8 cellular contexts compared by ENCODE assay signal in the genomic region with DNA sequence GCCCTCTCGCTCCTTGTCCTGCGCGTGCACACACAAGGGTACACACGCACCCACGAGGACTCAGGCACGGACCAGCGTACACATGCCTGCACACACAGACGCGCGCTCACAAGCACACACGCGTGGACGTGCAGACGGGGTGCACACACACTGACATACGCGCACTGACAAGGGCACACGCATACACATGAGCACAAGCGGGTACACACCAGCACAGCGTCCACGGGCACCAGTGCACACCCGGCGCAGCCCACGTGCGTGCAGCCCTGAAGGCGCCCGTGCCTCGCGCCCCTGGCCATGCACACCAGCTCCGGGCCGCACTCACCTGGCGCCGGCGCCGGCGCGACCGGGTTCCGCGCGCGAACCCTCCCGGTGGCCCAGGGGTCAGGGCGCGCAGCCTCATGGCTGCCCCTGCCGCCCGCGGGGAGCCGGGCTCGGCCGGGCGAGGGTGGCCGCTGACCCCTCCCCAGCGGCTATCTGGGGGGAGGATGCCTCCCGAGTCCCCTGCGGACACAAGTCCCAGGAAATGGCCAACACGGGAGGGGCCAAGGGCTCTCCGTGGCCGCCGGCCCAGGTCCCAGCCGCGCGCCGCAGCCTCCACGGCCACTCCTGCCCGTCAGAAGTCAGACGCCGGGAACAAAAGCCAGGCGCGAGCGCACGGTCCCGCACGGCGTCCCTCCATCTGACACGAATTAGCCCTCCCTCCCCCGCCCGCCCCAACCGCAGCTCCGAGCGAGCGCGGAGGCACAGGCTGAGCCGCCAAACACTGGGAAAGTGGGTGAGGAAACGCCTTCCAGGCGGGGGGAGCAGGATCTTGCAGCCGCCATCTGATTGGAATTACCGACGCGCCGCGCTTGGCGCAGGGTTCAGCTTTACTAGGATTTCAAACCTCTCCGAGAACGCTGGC. TPM values are rescaled to one million over a fixed set of nuclear protein-coding genes. Genes with fewer than 3 reads are reported as not detected.
DNase-seq lines count a peak whose midpoint lies in the region; ATAC-seq and TF ChIP-seq lines count a peak whose summit lies in the region.

No MANE protein-coding gene starts in this region.

- no peak overlapping the region for H2AK5ac ChIP-seq in H9 (ENCODE audit: insufficient read length, low read length)

- peak overlapping the region; percentile 18 for H3K18ac ChIP-seq in H9 (ENCODE audit: insufficient read length, low read depth, low read length)

- H3K27me3 Mint-ChIP-seq in H9 (ENCODE audit: low read depth), result peaks cover 83% of the 10 kb centered on the region

- H3K27me3 ChIP-seq in H9 (ENCODE audit: insufficient read depth, low read length), result peaks cover 3% of the 10 kb centered on the region; the same call in 1 of the 2 replicates
- H3K27me3 ChIP-seq in smooth muscle cell (ENCODE audit: low read depth), result no peaks in the 10 kb centered on the region

- no peak overlapping the region for H2BK12ac ChIP-seq in H9 (ENCODE audit: insufficient read length, low read depth, low read length)

- H4K8ac ChIP-seq in H9 (replicated peaks; ENCODE audit: insufficient read length, low read depth, low read length), result no peak overlapping the region

- H3K4me3 Mint-ChIP-seq in H9, result peak overlapping the region; percentile 71 to 89

- H3K9me3 Mint-ChIP-seq in H9, result peaks cover 4 to 6% of the 10 kb centered on the region in 2 experiments; a peak in 2 of 5 replicates

- no peaks in the 10 kb centered on the region for H3K36me3 ChIP-seq in smooth muscle cell (ENCODE audit: low read depth)

- no peak overlapping the region for H4K91ac ChIP-seq in H9 (ENCODE audit: insufficient read length, low read depth, low read length)

- no peak for ATAC-seq in HG03565 (IDR thresholded peaks at IDR 0.05; ENCODE audit: unreplicated experiment)

- H3K56ac ChIP-seq in H9 (ENCODE audit: insufficient read length, low read depth, low read length), result no peak overlapping the region

- no peak overlapping the region for H3K4ac ChIP-seq in H9 (ENCODE audit: low read depth, low read length)

- H3K27ac ChIP-seq in H9 (ENCODE audit: insufficient read length, low read depth, low read length), result no peak overlapping the region
- H3K27ac ChIP-seq in caudate nucleus (ENCODE audit: low read depth, low read length), result no peak overlapping the region
- peak overlapping the region; percentile 95 for H3K27ac ChIP-seq in smooth muscle cell (ENCODE audit: low read depth)

- H3K4me3 ChIP-seq in smooth muscle cell, result peak overlapping the region; percentile 63

- H3K27ac Mint-ChIP-seq in H9, result peak overlapping the region in 1 of 3 experiments; percentile 59; a peak in 2 of 7 replicates

- H3K23me2 ChIP-seq in H9 (ENCODE audit: insufficient read length, low read depth, low read length, poor library complexity, severe bottlenecking), result peaks cover 11% of the 10 kb centered on the region

- H3K79me1 ChIP-seq in H9 (ENCODE audit: insufficient read depth, low read depth, low read length, poor library complexity, severe bottlenecking), result no peaks in the 10 kb centered on the region

- H3K4me1 ChIP-seq in H9 (ENCODE audit: insufficient read depth, low read length) (no peaks in the 10 kb centered on the region; the same call in 1 of the 2 replicates), smooth muscle cell (ENCODE audit: low read depth) (peaks cover 51% of the 10 kb centered on the region)

- H2BK120ac ChIP-seq in H9 (ENCODE audit: low read depth, low read length, poor library complexity, severe bottlenecking), result no peak overlapping the region

- no CpG with 5 or more reads among the region's 94 CpGs for WGBS in H9 (ENCODE audit: extremely low coverage, insufficient read length, low lambda C conversion rate)
- WGBS in smooth muscle cell (ENCODE audit: low lambda C conversion rate), result 4% methylated on average over 92 of the region's 94 CpGs

- H3F3A ChIP-seq in smooth muscle cell (ENCODE audit: low read depth), result peaks cover 30% of the 10 kb centered on the region

- H3K4me2 ChIP-seq in H9 (ENCODE audit: insufficient read depth, insufficient read length, low read length), result peak overlapping the region; percentile 88
- peak overlapping the region; percentile 98 for H3K4me2 ChIP-seq in smooth muscle cell

- no peak overlapping the region for H3T11ph ChIP-seq in H9 (ENCODE audit: low read length)

- H2BK5ac ChIP-seq in H9 (ENCODE audit: insufficient read length, low read length), result no peak overlapping the region

- H3K4me1 Mint-ChIP-seq in H9, result peaks cover 26 to 53% of the 10 kb centered on the region in 2 experiments

- peak overlapping the region; percentile 79 for H3K14ac ChIP-seq in H9 (ENCODE audit: insufficient read depth, low read length)

- peaks cover 0 to 5% (median 5%) of the 10 kb centered on the region in 3 experiments; a peak in 4 of 7 replicates for H3K36me3 Mint-ChIP-seq in H9 (ENCODE audit: insufficient read depth in 1 of 3, low read depth in 3 of 3)

- H4K20me1 ChIP-seq in H9 (ENCODE audit: control insufficient read depth, insufficient read depth, insufficient read length) (peaks cover 3% of the 10 kb centered on the region), smooth muscle cell (ENCODE audit: low read depth) (peaks cover 12% of the 10 kb centered on the region)

- no peak overlapping the region for H2BK20ac ChIP-seq in H9 (ENCODE audit: low read depth, low read length, poor library complexity, severe bottlenecking)

- H2AFZ ChIP-seq in H9 (ENCODE audit: low read length) (no peak overlapping the region), smooth muscle cell (ENCODE audit: low read depth) (peak overlapping the region; percentile 28)

- no peaks in the 10 kb centered on the region for H3K79me2 ChIP-seq in H9 (ENCODE audit: insufficient read depth, low read length)
- peaks cover 62% of the 10 kb centered on the region for H3K79me2 ChIP-seq in smooth muscle cell (ENCODE audit: low read depth)

- TF ChIP-seq CTCF in H9 (conservative IDR thresholded peaks at IDR 0.05) (no peak), smooth muscle cell (IDR thresholded peaks at IDR 0.05; ENCODE audit: borderline replicate concordance, insufficient read depth, poor library complexity, severe bottlenecking) (no peak)

- H3K9me3 ChIP-seq in H9 (ENCODE audit: control insufficient read depth, low read depth, low read length) (no peaks in the 10 kb centered on the region), smooth muscle cell (replicated peaks; ENCODE audit: low read depth) (no peaks in the 10 kb centered on the region)

- DNase-seq in H9, result peak; percentile 50
- DNase-seq in caudate nucleus (lab: John Stamatoyannopoulos, UW), result peak in 36 of 61 donors; percentile 6 to 67 (median 28)
- DNase-seq in islet precursor cell, result peak; percentile 89
- no peak for DNase-seq in smooth muscle cell (lab: John Stamatoyannopoulos, UW; ENCODE audit: unreplicated experiment)
- DNase-seq in erythroblast (lab: John Stamatoyannopoulos, UW), result no peak
- no peak for DNase-seq in medulla oblongata (ENCODE audit: extremely low spot score)
- DNase-seq in NCI-H1436 treated with DMSO at 0.1 percent for 48 hours (lab: John Stamatoyannopoulos, UW), result no peak

- H3K9ac ChIP-seq in H9 (ENCODE audit: extremely low read depth, insufficient read length, low read length), result no peak overlapping the region
- H3K9ac ChIP-seq in smooth muscle cell (ENCODE audit: low read depth), result peak overlapping the region; percentile 69

- no peak overlapping the region for H2BK15ac ChIP-seq in H9 (ENCODE audit: low read depth, low read length)

- no peak overlapping the region for H4K5ac ChIP-seq in H9 (ENCODE audit: insufficient read length, low read depth, low read length)

- no peak overlapping the region for H3K23ac ChIP-seq in H9 (ENCODE audit: insufficient read length, low read depth, low read length)

- TF ChIP-seq POLR2A in erythroblast (IDR thresholded peaks at IDR 0.05; ENCODE audit: low read length), result no peak

RNA-seq across cellular contexts. Expression of a gene that starts 45.0 kb away (rescaled TPM):
- total RNA-seq in H9 (2021), result 9.2 and 9.5 TPM in 2 replicates
- total RNA-seq in smooth muscle cell, result 46.6 and 50.5 TPM in 2 replicates
- polyA plus RNA-seq in smooth muscle cell, result 27.5 and 32.6 TPM in 2 replicates

Comparison
In these comparisons a context has a peak if more than half of its experiments do, and no peak if none do; other contexts are left out.
1. DNase-seq: peak in H9 (single experiment), caudate nucleus (36 of 61) and islet precursor cell (single experiment); none in smooth muscle cell (single experiment), erythroblast (0 of 2), medulla oblongata (single experiment) and NCI-H1436 treated with DMSO at 0.1 percent for 48 hours (single experiment).